ENCODE assay signal across 8 cellular contexts in genomic region chr11:9003573-9004309, GRCh38. TPM values are rescaled to one million over a fixed set of nuclear protein-coding genes. Genes with fewer than 3 reads are reported as not detected.
DNase-seq lines count a peak whose midpoint lies in the region; TF ChIP-seq lines count a peak whose summit lies in the region.

NRIP3 (minus strand) TSS chr11:9004001; CDS start chr11:9003935, 66 bp downstream.

- H3K4me1 Mint-ChIP-seq in type B pancreatic cell (ENCODE audit: unreplicated experiment) = peaks cover 6% of the 10 kb centered on the region

- H3K9me3 ChIP-seq in right atrium auricular region (no peaks in the 10 kb centered on the region), prostate gland (no peaks in the 10 kb centered on the region)

- peak within 1 kb of the TSS; percentile 30 for H3K27ac Mint-ChIP-seq in type B pancreatic cell

- H3K36me3 ChIP-seq in right atrium auricular region (no peaks in the 10 kb centered on the region), prostate gland (no peaks in the 10 kb centered on the region)

- H3K36me3 Mint-ChIP-seq in type B pancreatic cell = no peaks in the 10 kb centered on the region

- peak within 1 kb of the TSS; percentile 85 for H3K4me3 Mint-ChIP-seq in type B pancreatic cell

- no peak for TF ChIP-seq EP300 in Ishikawa (IDR thresholded peaks at IDR 0.05; ENCODE audit: borderline replicate concordance)

- TF ChIP-seq RAD21 in Ishikawa (IDR thresholded peaks at IDR 0.05; ENCODE audit: low read depth) = no peak

- H3K4me1 ChIP-seq in right atrium auricular region (peaks cover 0 to 18% of the 10 kb centered on the region in 2 donors), prostate gland (replicated peaks) (no peaks in the 10 kb centered on the region)

- TF ChIP-seq POLR2A in prostate gland (IDR thresholded peaks at IDR 0.05) = peak; percentile 34

- DNase-seq in GM10266 (ENCODE audit: extremely low spot score) (peak; percentile 76), T-helper 2 cell (peak; percentile 56 to 86 (median 79)), amygdala (lab: John Stamatoyannopoulos, UW) (peak in 39 of 56 donors; percentile 4 to 66 (median 25)), right atrium auricular region (ENCODE audit: low spot score) (peak; percentile 67), prostate gland (ENCODE audit: low spot score) (peak; percentile 59), type B pancreatic cell (ENCODE audit: extremely low spot score, unreplicated experiment) (peak; percentile 77), HuH-7.5 (ENCODE audit: low spot score) (no peak)

- H3K27me3 ChIP-seq in right atrium auricular region (no peaks in the 10 kb centered on the region), prostate gland (replicated peaks; ENCODE audit: insufficient read depth) (no peaks in the 10 kb centered on the region)

- TF ChIP-seq CTCF in GM10266 (IDR thresholded peaks at IDR 0.05; ENCODE audit: control insufficient read depth, insufficient read depth, low read depth, missing control alignments) (no peak), right atrium auricular region (IDR thresholded peaks at IDR 0.05) (no peak), prostate gland (IDR thresholded peaks at IDR 0.05) (no peak), type B pancreatic cell (conservative IDR thresholded peaks at IDR 0.05) (peak; percentile 21)

- H3K4me3 ChIP-seq in right atrium auricular region (peak within 1 kb of the TSS; percentile 37 to 56), prostate gland (peak within 1 kb of the TSS; percentile 22 to 34)

- intact Hi-C loops in prostate gland (cut with DNase I) = no loop called here

- H3K9me3 Mint-ChIP-seq in type B pancreatic cell = no peaks in the 10 kb centered on the region

- peaks cover 87% of the 10 kb centered on the region for H3K27me3 Mint-ChIP-seq in type B pancreatic cell

- H3K27ac ChIP-seq in right atrium auricular region (peak within 1 kb of the TSS in 1 of 2 donors; percentile 43), prostate gland (no peak within 1 kb of the TSS)

- WGBS in prostate gland = 2% methylated on average over 33 of the region's 93 CpGs

TF ChIP-seq in Ishikawa, 13 proteins besides CTCF, POLR2A, EP300 and RAD21:
- TF ChIP-seq TEAD4 (IDR thresholded peaks at IDR 0.05) = no peak
- TF ChIP-seq, protein P1, sequence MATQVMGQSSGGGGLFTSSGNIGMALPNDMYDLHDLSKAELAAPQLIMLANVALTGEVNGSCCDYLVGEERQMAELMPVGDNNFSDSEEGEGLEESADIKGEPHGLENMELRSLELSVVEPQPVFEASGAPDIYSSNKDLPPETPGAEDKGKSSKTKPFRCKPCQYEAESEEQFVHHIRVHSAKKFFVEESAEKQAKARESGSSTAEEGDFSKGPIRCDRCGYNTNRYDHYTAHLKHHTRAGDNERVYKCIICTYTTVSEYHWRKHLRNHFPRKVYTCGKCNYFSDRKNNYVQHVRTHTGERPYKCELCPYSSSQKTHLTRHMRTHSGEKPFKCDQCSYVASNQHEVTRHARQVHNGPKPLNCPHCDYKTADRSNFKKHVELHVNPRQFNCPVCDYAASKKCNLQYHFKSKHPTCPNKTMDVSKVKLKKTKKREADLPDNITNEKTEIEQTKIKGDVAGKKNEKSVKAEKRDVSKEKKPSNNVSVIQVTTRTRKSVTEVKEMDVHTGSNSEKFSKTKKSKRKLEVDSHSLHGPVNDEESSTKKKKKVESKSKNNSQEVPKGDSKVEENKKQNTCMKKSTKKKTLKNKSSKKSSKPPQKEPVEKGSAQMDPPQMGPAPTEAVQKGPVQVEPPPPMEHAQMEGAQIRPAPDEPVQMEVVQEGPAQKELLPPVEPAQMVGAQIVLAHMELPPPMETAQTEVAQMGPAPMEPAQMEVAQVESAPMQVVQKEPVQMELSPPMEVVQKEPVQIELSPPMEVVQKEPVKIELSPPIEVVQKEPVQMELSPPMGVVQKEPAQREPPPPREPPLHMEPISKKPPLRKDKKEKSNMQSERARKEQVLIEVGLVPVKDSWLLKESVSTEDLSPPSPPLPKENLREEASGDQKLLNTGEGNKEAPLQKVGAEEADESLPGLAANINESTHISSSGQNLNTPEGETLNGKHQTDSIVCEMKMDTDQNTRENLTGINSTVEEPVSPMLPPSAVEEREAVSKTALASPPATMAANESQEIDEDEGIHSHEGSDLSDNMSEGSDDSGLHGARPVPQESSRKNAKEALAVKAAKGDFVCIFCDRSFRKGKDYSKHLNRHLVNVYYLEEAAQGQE (IDR thresholded peaks at IDR 0.05; ENCODE audit: low read depth) = no peak
- peak; percentile 94 for TF ChIP-seq MAX (IDR thresholded peaks at IDR 0.05)
- TF ChIP-seq YY1 (IDR thresholded peaks at IDR 0.05; ENCODE audit: low read depth) = no peak
- no peak for TF ChIP-seq CEBPB (IDR thresholded peaks at IDR 0.05)
- TF ChIP-seq ZBTB7A (IDR thresholded peaks at IDR 0.05; ENCODE audit: low read depth) = no peak
- no peak for TF ChIP-seq EGR1 (IDR thresholded peaks at IDR 0.05)
- peak; percentile 50; the same call in 1 of the 2 replicates for TF ChIP-seq CREB1 (IDR thresholded peaks at IDR 0.05; ENCODE audit: low read depth)
- no peak for TF ChIP-seq TCF12 (IDR thresholded peaks at IDR 0.05; ENCODE audit: low read depth)
- TF ChIP-seq USF1 (IDR thresholded peaks at IDR 0.05) = no peak
- TF ChIP-seq FOXM1 (IDR thresholded peaks at IDR 0.05; ENCODE audit: borderline replicate concordance, low read depth) = no peak

RNA-seq across cellular contexts. Expression of gene NRIP3, which starts in this region (rescaled TPM):
- total RNA-seq in right atrium auricular region (1 to 10 TPM; 1.4 to 2.0 TPM), prostate gland (1 to 10 TPM in 1 of 2 donors, under 1 TPM in 1; 0.27 to 6.0 TPM), type B pancreatic cell (ENCODE audit: low replicate concordance) (0.92 and 1.1 TPM in 2 replicates)
